ENCODE assay signal across 8 cellular contexts in genomic region chr2:197286805-197287595, GRCh38. TPM values are rescaled to one million over a fixed set of nuclear protein-coding genes. Genes with fewer than 3 reads are reported as not detected.
DNase-seq lines count a peak whose midpoint lies in the region; ATAC-seq and TF ChIP-seq lines count a peak whose summit lies in the region.

No MANE protein-coding gene starts in this region.

- peak overlapping the region; percentile 68 to 88 (median 80) for H3K4me3 Mint-ChIP-seq in CD4-positive, CD25-positive, alpha-beta regulatory T cell
- peak overlapping the region; percentile 79 for H3K4me3 Mint-ChIP-seq in T-helper 2 cell treated with Interferon-gamma antibody and Interleukin-4, amounts not matched to agents 5 μg/mL and 100 μg/mL, for 36 hours

- no peak for TF ChIP-seq EP300 in ovary (IDR thresholded peaks at IDR 0.05)

- DNase-seq in CD4-positive, CD25-positive, alpha-beta regulatory T cell = peak; percentile 53 to 85 (median 76)
- DNase-seq in T-helper 2 cell treated with Interferon-gamma antibody and Interleukin-4, amounts not matched to agents 5 μg/mL and 100 μg/mL, for 36 hours (ENCODE audit: low spot score) = no peak
- peak; percentile 25 for DNase-seq in epithelial cell of proximal tubule (ENCODE audit: low read depth)
- peak in 4 of 5 donors; percentile 46 to 79 (median 48) for DNase-seq in ovary
- DNase-seq in GM19238 (ENCODE audit: insufficient read length, low spot score) = no peak
- no peak for DNase-seq in HK-2 (ENCODE audit: unreplicated experiment)

- peak overlapping the region; percentile 72 for H3K4me3 ChIP-seq in CD4-positive, CD25-positive, alpha-beta regulatory T cell (ENCODE audit: low read depth, low read length)
- H3K4me3 ChIP-seq in epithelial cell of proximal tubule (ENCODE audit: low read depth, low read length) = no peak overlapping the region
- H3K4me3 ChIP-seq in ovary = no peak overlapping the region

- peak overlapping the region; percentile 92 to 95 (median 95) for H3K27ac Mint-ChIP-seq in CD4-positive, CD25-positive, alpha-beta regulatory T cell
- peak overlapping the region; percentile 94 for H3K27ac Mint-ChIP-seq in T-helper 2 cell treated with Interferon-gamma antibody and Interleukin-4, amounts not matched to agents 5 μg/mL and 100 μg/mL, for 36 hours

- TF ChIP-seq CTCF in epithelial cell of proximal tubule (conservative IDR thresholded peaks at IDR 0.05; ENCODE audit: low read depth, low read length) = no peak
- TF ChIP-seq CTCF in ovary (IDR thresholded peaks at IDR 0.05) = no peak

- H3K27ac ChIP-seq in CD4-positive, CD25-positive, alpha-beta regulatory T cell (ENCODE audit: insufficient read depth, low read length, poor library complexity, severe bottlenecking) = peak overlapping the region; percentile 88
- no peak overlapping the region for H3K27ac ChIP-seq in ovary

- no peak for TF ChIP-seq POLR2A in ovary (IDR thresholded peaks at IDR 0.05)

- H3K27me3 ChIP-seq in CD4-positive, CD25-positive, alpha-beta regulatory T cell (ENCODE audit: control insufficient read depth, insufficient read depth, low read length) = no peaks in the 10 kb centered on the region
- H3K27me3 ChIP-seq in ovary = no peaks in the 10 kb centered on the region

- no peaks in the 10 kb centered on the region for H3K27me3 Mint-ChIP-seq in CD4-positive, CD25-positive, alpha-beta regulatory T cell
- no peaks in the 10 kb centered on the region for H3K27me3 Mint-ChIP-seq in T-helper 2 cell treated with Interferon-gamma antibody and Interleukin-4, amounts not matched to agents 5 μg/mL and 100 μg/mL, for 36 hours (ENCODE audit: low read depth)

- H3K9me3 Mint-ChIP-seq in CD4-positive, CD25-positive, alpha-beta regulatory T cell = peaks cover 0 to 2% (median 0%) of the 10 kb centered on the region in 7 donors
- peaks cover 8% of the 10 kb centered on the region for H3K9me3 Mint-ChIP-seq in T-helper 2 cell treated with Interferon-gamma antibody and Interleukin-4, amounts not matched to agents 5 μg/mL and 100 μg/mL, for 36 hours

- H3K4me1 ChIP-seq in CD4-positive, CD25-positive, alpha-beta regulatory T cell (ENCODE audit: control insufficient read depth, insufficient read depth, low read length, poor library complexity, severe bottlenecking) = peaks cover 69% of the 10 kb centered on the region
- no peaks in the 10 kb centered on the region for H3K4me1 ChIP-seq in ovary (ENCODE audit: insufficient read depth)

- 48 to 51% (median 49%) methylated on average over 8 of the region's 8 CpGs for WGBS in ovary, 3 donors

- H3K36me3 Mint-ChIP-seq in CD4-positive, CD25-positive, alpha-beta regulatory T cell = peaks cover 13% of the 10 kb centered on the region
- H3K36me3 Mint-ChIP-seq in T-helper 2 cell treated with Interferon-gamma antibody and Interleukin-4, amounts not matched to agents 5 μg/mL and 100 μg/mL, for 36 hours (ENCODE audit: low read depth) = peaks cover 43% of the 10 kb centered on the region

- no peaks in the 10 kb centered on the region for H3K36me3 ChIP-seq in CD4-positive, CD25-positive, alpha-beta regulatory T cell (ENCODE audit: control insufficient read depth, insufficient read depth, low read length)
- H3K36me3 ChIP-seq in ovary = no peaks in the 10 kb centered on the region

- peak; percentile 94 to 97 for ATAC-seq in CD4-positive, CD25-positive, alpha-beta regulatory T cell (ENCODE audit: low read depth in 2 of 2)
- ATAC-seq in GM19328 (IDR thresholded peaks at IDR 0.05; ENCODE audit: unreplicated experiment) = peak; percentile 88
- ATAC-seq in HG03378 (IDR thresholded peaks at IDR 0.05; ENCODE audit: unreplicated experiment) = peak; percentile 94

- intact Hi-C loops in ovary (cut with DNase I) = no loop called here

- H3K4me1 Mint-ChIP-seq in CD4-positive, CD25-positive, alpha-beta regulatory T cell = peaks cover 39 to 90% (median 67%) of the 10 kb centered on the region in 4 donors
- H3K4me1 Mint-ChIP-seq in T-helper 2 cell treated with Interferon-gamma antibody and Interleukin-4, amounts not matched to agents 5 μg/mL and 100 μg/mL, for 36 hours (ENCODE audit: low read depth) = peaks cover 60% of the 10 kb centered on the region

- no peaks in the 10 kb centered on the region for H3K9me3 ChIP-seq in CD4-positive, CD25-positive, alpha-beta regulatory T cell (ENCODE audit: control insufficient read depth in 2 of 2, low read length in 2 of 2)
- H3K9me3 ChIP-seq in ovary = no peaks in the 10 kb centered on the region

RNA-seq across cellular contexts. Expression of gene ANKRD44, which starts 23.6 kb away (rescaled TPM):
- 301 TPM for total RNA-seq in CD4-positive, CD25-positive, alpha-beta regulatory T cell
- 100 to 1,000 TPM in 1 of 4 donors, 10 to 100 TPM in 3; 69.6 to 104 (median 82.8) TPM for polyA plus RNA-seq in CD4-positive, CD25-positive, alpha-beta regulatory T cell
- total RNA-seq in epithelial cell of proximal tubule (1.7 and 4.2 TPM in 2 replicates), ovary (10 to 100 TPM in 6 of 7 donors, 1 to 10 TPM in 1; 9.2 to 60.0 (median 11.5) TPM)
- 10 to 100 TPM in 1 of 2 donors, 1 to 10 TPM in 1; 2.6 to 10.1 TPM for polyA plus RNA-seq in ovary

Comparison
In these comparisons a context has a peak if more than half of its experiments do, and no peak if none do; other contexts are left out.
1. DNase-seq: peak in CD4-positive, CD25-positive, alpha-beta regulatory T cell (3 of 3), epithelial cell of proximal tubule (single experiment) and ovary (4 of 5); none in T-helper 2 cell treated with Interferon-gamma antibody and Interleukin-4, amounts not matched to agents 5 μg/mL and 100 μg/mL, for 36 hours (single experiment), GM19238 (single experiment) and HK-2 (single experiment).
2. Peak in every context shown above with its lines, with median percentiles within 50 percentile points of each other: ATAC-seq.